ENCODE assay signal across 22 cellular contexts in genomic region chr16:64754279-64754678, GRCh38.
DNase-seq lines count a peak whose midpoint lies in the region; ATAC-seq, FAIRE-seq and TF ChIP-seq lines count a peak whose summit lies in the region.
"Had no signal": no experiment of that assay in that cellular context is flagged by ENCODE, and none has a peak within 500 bp of the region (broad histone marks: within the 10 kb centered on the region; RNA-seq: fewer than 3 reads in every experiment).

No MANE protein-coding gene starts in this region.

- no peak overlapping the region for H3K56ac ChIP-seq in IMR-90 (ENCODE audit: extremely low read depth, insufficient read depth, low read length)

- peak; percentile 50 for FAIRE-seq in astrocyte (lab: Jason Lieb, UNC)
- FAIRE-seq: K562, RCC 7860 had no signal

- H3K4ac ChIP-seq in IMR-90 (ENCODE audit: low read depth, low read length), result no peak overlapping the region

- no peak overlapping the region for H3K27ac ChIP-seq in IMR-90 (ENCODE audit: insufficient read depth, low read length)
- no peak overlapping the region for H3K27ac ChIP-seq in astrocyte (ENCODE audit: low read depth, low read length)
- H3K27ac ChIP-seq in osteoblast (ENCODE audit: low read depth, low read length), result no peak overlapping the region
- H3K27ac ChIP-seq: C4-2B had no signal

- H4K5ac ChIP-seq in IMR-90 (ENCODE audit: low read depth, low read length), result no peak overlapping the region

- no peak for ATAC-seq in IMR-90 (ENCODE audit: low read depth)
- ATAC-seq: K562, Right ventricle myocardium inferior had no signal

- no peak overlapping the region for H3K27ac Mint-ChIP-seq in astrocyte (ENCODE audit: unreplicated experiment)
- H3K27ac Mint-ChIP-seq in type B pancreatic cell, result no peak overlapping the region
- H3K27ac Mint-ChIP-seq: CD8-positive, alpha-beta memory T cell had no signal

- no peak overlapping the region for H2AK5ac ChIP-seq in IMR-90 (ENCODE audit: low read depth, low read length)

- H3K9me3 ChIP-seq in IMR-90 (ENCODE audit: control insufficient read depth, insufficient read depth, low read length) (no peaks in the 10 kb centered on the region), astrocyte (ENCODE audit: insufficient read depth, low read depth, low read length) (no peaks in the 10 kb centered on the region), osteoblast (ENCODE audit: low read depth, low read length) (no peaks in the 10 kb centered on the region)

- H3K27me3 Mint-ChIP-seq in astrocyte (ENCODE audit: low read depth, unreplicated experiment) (peaks cover 2% of the 10 kb centered on the region), type B pancreatic cell (no peaks in the 10 kb centered on the region)
- H3K27me3 Mint-ChIP-seq: CD8-positive, alpha-beta memory T cell had no signal

- no peaks in the 10 kb centered on the region for H4K20me1 ChIP-seq in IMR-90 (ENCODE audit: insufficient read depth, low read length)
- no peaks in the 10 kb centered on the region for H4K20me1 ChIP-seq in astrocyte (ENCODE audit: insufficient read depth, low read length)
- no peaks in the 10 kb centered on the region for H4K20me1 ChIP-seq in osteoblast (ENCODE audit: insufficient read depth, low read length)

- H3K79me1 ChIP-seq in IMR-90 (ENCODE audit: low read depth in 1 of 2, low read length in 2 of 2), result no peaks in the 10 kb centered on the region

- BruUV-seq in IMR-90 (replicated peaks; lab: Mats Ljungman, UMichigan), result no TSS peak

- H2BK5ac ChIP-seq in IMR-90 (ENCODE audit: low read depth, low read length, poor library complexity, severe bottlenecking), result no peak overlapping the region

- H3K4me2 ChIP-seq in IMR-90 (ENCODE audit: low read depth, low read length) (no peak overlapping the region), astrocyte (ENCODE audit: low read length) (no peak overlapping the region), osteoblast (ENCODE audit: insufficient read depth, low read length) (peak overlapping the region; percentile 15)

- H3K36me3 Mint-ChIP-seq in astrocyte (ENCODE audit: low read depth, unreplicated experiment) (no peaks in the 10 kb centered on the region), type B pancreatic cell (no peaks in the 10 kb centered on the region)
- H3K36me3 Mint-ChIP-seq: CD8-positive, alpha-beta memory T cell had no signal

- no peak overlapping the region for H3K4me3 ChIP-seq in IMR-90 (ENCODE audit: insufficient read depth, low read depth, low read length)
- no peak overlapping the region for H3K4me3 ChIP-seq in astrocyte (ENCODE audit: insufficient read depth, low read depth, low read length)
- no peak overlapping the region for H3K4me3 ChIP-seq in osteoblast (ENCODE audit: insufficient read depth, low read length)
- H3K4me3 ChIP-seq: K562 had no signal

- H3K27me3 ChIP-seq in IMR-90 (ENCODE audit: control insufficient read depth, insufficient read depth, low read length), result no peaks in the 10 kb centered on the region
- no peaks in the 10 kb centered on the region for H3K27me3 ChIP-seq in astrocyte (ENCODE audit: insufficient read depth, low read length)
- H3K27me3 ChIP-seq in osteoblast (ENCODE audit: insufficient read depth, low read length), result no peaks in the 10 kb centered on the region

- H2BK20ac ChIP-seq in IMR-90 (ENCODE audit: low read depth, low read length), result no peak overlapping the region

- H3K9me3 Mint-ChIP-seq in astrocyte (ENCODE audit: unreplicated experiment) (no peaks in the 10 kb centered on the region), type B pancreatic cell (no peaks in the 10 kb centered on the region)

- POLR2A ChIA-PET in IMR-90 (lab: Charles Lee; ENCODE audit: unreplicated experiment), result no interaction called here

- peaks cover 7% of the 10 kb centered on the region for H3K4me1 ChIP-seq in IMR-90 (ENCODE audit: control insufficient read depth, insufficient read depth, low read length)
- peaks cover 31% of the 10 kb centered on the region for H3K4me1 ChIP-seq in astrocyte (ENCODE audit: insufficient read depth, low read length)
- peaks cover 32% of the 10 kb centered on the region for H3K4me1 ChIP-seq in osteoblast (ENCODE audit: insufficient read depth, low read length)

- DNase-seq in Daoy (ENCODE audit: low read depth) (peak; percentile 35), IMR-90 (peak; percentile 28), astrocyte (ENCODE audit: low read depth) (peak; percentile 45), osteoblast (ENCODE audit: insufficient read length, low spot score, missing footprints) (no peak), NCI-H1105 (lab: John Stamatoyannopoulos, UW) (no peak), COR-L47 (lab: John Stamatoyannopoulos, UW) (no peak), type B pancreatic cell (ENCODE audit: extremely low spot score, unreplicated experiment) (no peak)
- no peak for DNase-seq in stimulated activated naive CD4-positive, alpha-beta T cell (lab: John Stamatoyannopoulos, UW)
- DNase-seq: AML-193; CD8-positive, alpha-beta memory T cell; DMS53; H7; NCI-H1092 treated with DMSO at 0.1 percent for 48 hours; NCI-H146; NCI-H2029 treated with DMSO at 0.1 percent for 48 hours; NCI-H2171; NCI-H524 treated with DMSO at 0.1 percent for 48 hours; OCI-M1 had no signal

- no peak overlapping the region for H3K9ac ChIP-seq in IMR-90 (ENCODE audit: low read depth, low read length)
- H3K9ac ChIP-seq in astrocyte (ENCODE audit: low read length), result no peak overlapping the region

- whole genome bisulfite sequencing in IMR-90 (ENCODE audit: extremely low coverage in 2 of 2, insufficient read length in 1 of 2), 2 experiments, result no CpG with 5 or more reads among the region's 1 CpG

- no peak overlapping the region for H3K18ac ChIP-seq in IMR-90 (ENCODE audit: low read depth, low read length)

- H3K14ac ChIP-seq in IMR-90 (replicated peaks; ENCODE audit: low read depth, low read length), result no peak overlapping the region

- no peak overlapping the region for H4K8ac ChIP-seq in IMR-90 (ENCODE audit: low read depth in 2 of 2, low read length in 2 of 2)

- H3K4me1 Mint-ChIP-seq in astrocyte (ENCODE audit: low read depth, unreplicated experiment) (peaks cover 27% of the 10 kb centered on the region), type B pancreatic cell (ENCODE audit: unreplicated experiment) (no peaks in the 10 kb centered on the region)
- H3K4me1 Mint-ChIP-seq: CD8-positive, alpha-beta memory T cell had no signal

- no peak for TF ChIP-seq POLR2A in IMR-90 (IDR thresholded peaks at IDR 0.05; ENCODE audit: low read depth, low read length)

- H2BK120ac ChIP-seq in IMR-90 (ENCODE audit: low read depth, low read length), result no peak overlapping the region

- intact Hi-C loops in IMR-90 (cut with micrococcal nuclease), result loop anchor here (5.0 kb wide), 1 partner anchor 188 kb away; no protein-coding TSS in a partner anchor

- H3K4me3 Mint-ChIP-seq in astrocyte (ENCODE audit: unreplicated experiment) (no peak overlapping the region), type B pancreatic cell (no peak overlapping the region)
- H3K4me3 Mint-ChIP-seq: CD8-positive, alpha-beta memory T cell had no signal

- no peak overlapping the region for H3K23ac ChIP-seq in IMR-90 (ENCODE audit: low read depth, low read length)

- no peak overlapping the region for H2AK9ac ChIP-seq in IMR-90 (replicated peaks; ENCODE audit: low read depth, low read length, poor library complexity)

- H2AFZ ChIP-seq in IMR-90 (replicated peaks; ENCODE audit: low read length, poor library complexity) (no peak overlapping the region), astrocyte (ENCODE audit: low read depth, low read length) (no peak overlapping the region), osteoblast (ENCODE audit: low read length) (no peak overlapping the region)

- in situ Hi-C loops in IMR-90 (cut with MboI; ENCODE audit: low sequenced_read_pairs), result no loop called here

- TF ChIP-seq RAD21 in IMR-90 (IDR thresholded peaks at IDR 0.05; ENCODE audit: low read length), result no peak

- no peaks in the 10 kb centered on the region for H3K79me2 ChIP-seq in astrocyte (ENCODE audit: insufficient read depth, low read length)
- no peaks in the 10 kb centered on the region for H3K79me2 ChIP-seq in osteoblast (ENCODE audit: insufficient read depth, low read length)

- TF ChIP-seq CTCF in IMR-90 (conservative IDR thresholded peaks at IDR 0.05; ENCODE audit: low read depth, low read length) (no peak), astrocyte (IDR thresholded peaks at IDR 0.05; ENCODE audit: insufficient read depth, low read depth, low read length) (no peak), osteoblast (IDR thresholded peaks at IDR 0.05; ENCODE audit: extremely low read depth, low read depth, low read length) (no peak), type B pancreatic cell (conservative IDR thresholded peaks at IDR 0.05) (no peak)

- H4K91ac ChIP-seq in IMR-90 (ENCODE audit: insufficient read depth, low read depth, low read length), result no peak overlapping the region

- no peaks in the 10 kb centered on the region for H3K9me1 ChIP-seq in IMR-90 (ENCODE audit: insufficient read depth, low read length)

- no peaks in the 10 kb centered on the region for H3K36me3 ChIP-seq in IMR-90 (ENCODE audit: control insufficient read depth, insufficient read depth, low read length)
- H3K36me3 ChIP-seq in astrocyte (ENCODE audit: insufficient read depth, low read length), result no peaks in the 10 kb centered on the region
- H3K36me3 ChIP-seq in osteoblast (ENCODE audit: insufficient read depth, low read length), result no peaks in the 10 kb centered on the region

- CTCF ChIA-PET in IMR-90 (lab: Yijun Ruan, JAX), result no interaction called here

- dilution Hi-C loops in IMR-90 (cut with HindIII; ENCODE audit: low sequenced_read_pairs, unreplicated experiment), result no loop called here

- H2BK15ac ChIP-seq in IMR-90 (ENCODE audit: low read depth, low read length), result no peak overlapping the region

TF ChIP-seq in IMR-90, 13 proteins besides CTCF, POLR2A, EP300 and RAD21 (continues in another document):
- no peak for TF ChIP-seq MXI1 (IDR thresholded peaks at IDR 0.05; ENCODE audit: borderline replicate concordance, low read depth, low read length)
- TF ChIP-seq MAZ (IDR thresholded peaks at IDR 0.05; ENCODE audit: borderline replicate concordance, low read depth, low read length), result no peak
- TF ChIP-seq RCOR1 (IDR thresholded peaks at IDR 0.05; ENCODE audit: insufficient replicate concordance, low read length), result no peak
- TF ChIP-seq SMC3 (IDR thresholded peaks at IDR 0.05; ENCODE audit: low read depth, low read length), result no peak
- TF ChIP-seq CHD1 (IDR thresholded peaks at IDR 0.05; ENCODE audit: low read depth, low read length), result no peak
- TF ChIP-seq CEBPB (IDR thresholded peaks at IDR 0.05; ENCODE audit: low read depth, low read length), result no peak
- TF ChIP-seq RFX5 (IDR thresholded peaks at IDR 0.05; ENCODE audit: low read depth, low read length), result no peak
- TF ChIP-seq NFE2L2 (IDR thresholded peaks at IDR 0.05; ENCODE audit: low read depth, low read length), result no peak
- TF ChIP-seq BHLHE40 (IDR thresholded peaks at IDR 0.05; ENCODE audit: low read depth, low read length), result no peak
- no peak for TF ChIP-seq MAFK (IDR thresholded peaks at IDR 0.05; ENCODE audit: low read depth, low read length)

Comparison
In these comparisons a context has a peak if more than half of its experiments do, and no peak if none do; other contexts are left out.
1. DNase-seq: peak in Daoy (single experiment), IMR-90 (single experiment) and astrocyte (single experiment); none in osteoblast (single experiment), NCI-H1105 (single experiment), stimulated activated naive CD4-positive, alpha-beta T cell (0 of 6), COR-L47 (single experiment) and type B pancreatic cell (single experiment).